In the genomic region with DNA sequence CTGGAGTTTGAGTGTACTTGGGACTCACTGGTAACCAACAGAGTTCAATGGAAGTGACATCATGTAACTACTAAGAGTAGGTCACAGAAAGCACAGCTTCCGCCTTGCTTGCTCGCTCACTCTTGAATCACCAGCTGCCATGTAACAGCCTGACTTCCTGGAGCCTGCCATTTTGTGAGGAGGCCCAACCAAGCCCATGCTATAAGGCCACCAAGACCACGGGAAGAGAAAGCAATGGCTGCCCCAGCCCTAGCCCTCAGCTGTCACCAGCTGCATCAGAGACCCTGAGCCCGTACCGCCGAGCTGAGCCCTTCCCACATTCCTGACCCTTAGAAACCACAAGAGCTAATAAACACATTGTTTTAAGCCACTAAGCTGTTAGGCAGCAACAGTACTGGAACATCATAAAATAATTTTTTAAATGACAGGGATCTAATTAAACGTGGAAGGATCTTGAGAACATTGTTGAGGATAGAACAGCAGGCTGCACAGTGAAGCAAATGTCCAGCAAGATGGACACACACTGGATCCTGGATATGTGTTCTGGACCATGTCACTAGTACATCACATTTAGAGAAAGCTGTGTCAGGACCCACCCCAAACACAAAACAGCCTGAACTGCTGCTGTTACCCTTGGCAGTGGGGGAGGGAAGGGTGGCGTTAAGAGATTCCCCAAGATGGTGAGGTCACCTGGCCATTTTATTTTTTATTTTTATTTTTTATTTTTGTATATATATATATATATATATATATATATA, we compare ENCODE assay signal across 22 cellular contexts. TPM values are rescaled to one million over a fixed set of nuclear protein-coding genes. Genes with fewer than 3 reads are reported as not detected.
DNase-seq lines count a peak whose midpoint lies in the region; ATAC-seq and TF ChIP-seq lines count a peak whose summit lies in the region.
"Had no signal": no experiment of that assay in that cellular context is flagged by ENCODE, and none has a peak within 500 bp of the region (broad histone marks: within the 10 kb centered on the region; RNA-seq: fewer than 3 reads in every experiment).

No MANE protein-coding gene starts in this region.

- no peaks in the 10 kb centered on the region for H3K79me2 ChIP-seq in PC-3 (ENCODE audit: low read length)

- H3K9me3 Mint-ChIP-seq in type B pancreatic cell, result no peaks in the 10 kb centered on the region
- H3K9me3 Mint-ChIP-seq in stimulated activated naive CD8-positive, alpha-beta T cell treated with anti-CD3 and anti-CD28 coated beads, Interleukin-15, amount 100 ng/mL, for 72 hours, result no peaks in the 10 kb centered on the region
- H3K9me3 Mint-ChIP-seq in activated T-helper 2 cell treated with anti-CD3 and anti-CD28 coated beads, Interferon-gamma antibody, Interleukin-2, Interleukin-4, amounts not matched to agents 10 μg/mL and 5 μg/mL and 100 μg/mL, durations not matched to agents 14 hours and 24 hours and 36 hours, result no peaks in the 10 kb centered on the region
- H3K9me3 Mint-ChIP-seq: activated T-cell treated with anti-CD3 and anti-CD28 coated beads, Interleukin-2, amount 50 U/mL, for 4 hours; CD8-positive, alpha-beta memory T cell; memory B cell had no signal

- H3K4me3 ChIP-seq in cardiac muscle cell (no peak overlapping the region), heart left ventricle (no peak overlapping the region), PC-3 (ENCODE audit: low read length) (no peak overlapping the region), fibroblast of mammary gland (ENCODE audit: control insufficient read depth, low read depth, low read length) (no peak overlapping the region), transverse colon (no peak overlapping the region)
- H3K4me3 ChIP-seq: heart right ventricle, stomach, uterus had no signal

- H3K36me3 ChIP-seq in cardiac muscle cell (no peaks in the 10 kb centered on the region), heart left ventricle (peaks cover 0 to 26% (median 9%) of the 10 kb centered on the region in 9 donors), PC-3 (ENCODE audit: low read depth, low read length) (peaks cover 23% of the 10 kb centered on the region), transverse colon (no peaks in the 10 kb centered on the region)
- H3K36me3 ChIP-seq: uterus had no signal

- TF ChIP-seq CTCF in cardiac muscle cell (IDR thresholded peaks at IDR 0.05; ENCODE audit: low read depth, low read length) (no peak), heart left ventricle (IDR thresholded peaks at IDR 0.05) (no peak), PC-3 (conservative IDR thresholded peaks at IDR 0.05; ENCODE audit: low read depth, low read length) (no peak), fibroblast of mammary gland (conservative IDR thresholded peaks at IDR 0.05; ENCODE audit: control insufficient read depth, insufficient read depth, low read depth, low read length) (no peak), type B pancreatic cell (conservative IDR thresholded peaks at IDR 0.05) (no peak), transverse colon (IDR thresholded peaks at IDR 0.05) (no peak)

- H3K36me3 Mint-ChIP-seq in type B pancreatic cell, result peaks cover 23% of the 10 kb centered on the region
- H3K36me3 Mint-ChIP-seq in activated T-helper 2 cell treated with anti-CD3 and anti-CD28 coated beads, Interferon-gamma antibody, Interleukin-2, Interleukin-4, amounts not matched to agents 10 μg/mL and 5 μg/mL and 100 μg/mL, durations not matched to agents 14 hours and 24 hours and 36 hours (ENCODE audit: low read depth), result peaks cover 28% of the 10 kb centered on the region

- no peak for TF ChIP-seq POLR2A in heart left ventricle (IDR thresholded peaks at IDR 0.05)
- TF ChIP-seq POLR2A in transverse colon (IDR thresholded peaks at IDR 0.05), result no peak

- in situ Hi-C loops in transverse colon (cut with MboI; ENCODE audit: low pct_ligation_motif_present in 1 of 4, low pct_unique_long_range_greater_than_20kb in 1 of 4, low sequenced_read_pairs in 3 of 4), result no loop called here

- H3K4me1 Mint-ChIP-seq in type B pancreatic cell (ENCODE audit: unreplicated experiment), result peaks cover 6% of the 10 kb centered on the region
- peaks cover 8% of the 10 kb centered on the region for H3K4me1 Mint-ChIP-seq in stimulated activated naive CD8-positive, alpha-beta T cell treated with anti-CD3 and anti-CD28 coated beads, Interleukin-15, amount 100 ng/mL, for 72 hours
- no peaks in the 10 kb centered on the region for H3K4me1 Mint-ChIP-seq in activated T-helper 2 cell treated with anti-CD3 and anti-CD28 coated beads, Interferon-gamma antibody, Interleukin-2, Interleukin-4, amounts not matched to agents 10 μg/mL and 5 μg/mL and 100 μg/mL, durations not matched to agents 14 hours and 24 hours and 36 hours (ENCODE audit: low read depth)

- H3K9me3 ChIP-seq in cardiac muscle cell (ENCODE audit: low read depth) (no peaks in the 10 kb centered on the region), heart left ventricle (no peaks in the 10 kb centered on the region), PC-3 (ENCODE audit: low read length) (no peaks in the 10 kb centered on the region), transverse colon (no peaks in the 10 kb centered on the region)
- H3K9me3 ChIP-seq: stomach, uterus had no signal

- H3K27me3 ChIP-seq in cardiac muscle cell (no peaks in the 10 kb centered on the region), heart left ventricle (no peaks in the 10 kb centered on the region), PC-3 (ENCODE audit: low read length) (no peaks in the 10 kb centered on the region), transverse colon (no peaks in the 10 kb centered on the region)
- H3K27me3 ChIP-seq: heart right ventricle, stomach, uterus had no signal

- no peak overlapping the region for H3K4me3 Mint-ChIP-seq in type B pancreatic cell
- no peak overlapping the region for H3K4me3 Mint-ChIP-seq in stimulated activated naive CD8-positive, alpha-beta T cell treated with anti-CD3 and anti-CD28 coated beads, Interleukin-15, amount 100 ng/mL, for 72 hours
- no peak overlapping the region for H3K4me3 Mint-ChIP-seq in activated T-helper 2 cell treated with anti-CD3 and anti-CD28 coated beads, Interferon-gamma antibody, Interleukin-2, Interleukin-4, amounts not matched to agents 10 μg/mL and 5 μg/mL and 100 μg/mL, durations not matched to agents 14 hours and 24 hours and 36 hours (ENCODE audit: low read depth)
- H3K4me3 Mint-ChIP-seq: activated T-cell treated with anti-CD3 and anti-CD28 coated beads, Interleukin-2, amount 50 U/mL, for 4 hours; CD8-positive, alpha-beta memory T cell; memory B cell; nephron had no signal

- ATAC-seq in heart left ventricle (no peak), PC-3 (peak; percentile 20; the same call in 1 of the 2 replicates)
- no peak for ATAC-seq in stimulated activated naive CD8-positive, alpha-beta T cell treated with anti-CD3 and anti-CD28 coated beads, Interleukin-15, amount 100 ng/mL, for 72 hours
- ATAC-seq: activated T-cell treated with anti-CD3 and anti-CD28 coated beads, Interleukin-2, amount 50 U/mL, for 4 hours; SK-N-SH treated with all-trans-retinoic acid at 6 μM for 48 hours had no signal

- POLR2A ChIA-PET in PC-3 (lab: Charles Lee; ENCODE audit: unreplicated experiment), result no interaction called here

- intact Hi-C loops in heart left ventricle (cut with DNase I) (no loop called here), PC-3 (cut with micrococcal nuclease) (no loop called here), transverse colon (cut with DNase I; ENCODE audit: low total_unique reads) (no loop called here)
- intact Hi-C loops in activated T-helper 2 cell treated with anti-CD3 and anti-CD28 coated beads, Interferon-gamma antibody, Interleukin-2, Interleukin-4, amounts not matched to agents 10 μg/mL and 5 μg/mL and 100 μg/mL, durations not matched to agents 14 hours and 24 hours and 36 hours (cut with micrococcal nuclease), result no loop called here

- no peak for TF ChIP-seq EP300 in transverse colon (IDR thresholded peaks at IDR 0.05; ENCODE audit: low read depth)

- CTCF ChIA-PET in PC-3 (lab: Charles Lee), result no interaction called here

- H3K9me2 ChIP-seq in PC-3 (replicated peaks; ENCODE audit: low read length), result no peaks in the 10 kb centered on the region

- no peak overlapping the region for H3K4me2 ChIP-seq in PC-3 (ENCODE audit: low read length)

- H3K27ac ChIP-seq in cardiac muscle cell (peak overlapping the region; percentile 9), heart left ventricle (no peak overlapping the region), PC-3 (ENCODE audit: low read length) (no peak overlapping the region), transverse colon (no peak overlapping the region)
- H3K27ac ChIP-seq: heart right ventricle, stomach, uterus had no signal

- H4K20me1 ChIP-seq in PC-3 (ENCODE audit: low read length), result no peaks in the 10 kb centered on the region

- H2AFZ ChIP-seq in PC-3 (ENCODE audit: low read length), result no peak overlapping the region

- WGBS in heart left ventricle, 4 donors, result 95 to 99% (median 96%) methylated on average over 8 of the region's 8 CpGs
- 80 to 88% methylated on average over 1 to 8 of the region's 8 CpGs for WGBS in transverse colon (ENCODE audit: low coverage in 1 of 2), 2 donors

- H3K9ac ChIP-seq in PC-3 (ENCODE audit: low read length), result no peak overlapping the region

- BruUV-seq in PC-3 (replicated peaks; lab: Mats Ljungman, UMichigan), result no TSS peak

- no peaks in the 10 kb centered on the region for H3K4me1 ChIP-seq in cardiac muscle cell (ENCODE audit: low read depth)
- H3K4me1 ChIP-seq in heart left ventricle, result peaks cover 0 to 4% (median 0%) of the 10 kb centered on the region in 12 donors
- no peaks in the 10 kb centered on the region for H3K4me1 ChIP-seq in PC-3 (ENCODE audit: insufficient read depth, low read length)
- H3K4me1 ChIP-seq in transverse colon, result no peaks in the 10 kb centered on the region
- H3K4me1 ChIP-seq: uterus had no signal

- H3F3A ChIP-seq in PC-3 (ENCODE audit: low read length, unreplicated experiment), result no peaks in the 10 kb centered on the region

- DNase-seq in cardiac muscle cell (ENCODE audit: low read depth in 1 of 2, low spot score in 1 of 2), result no peak
- DNase-seq in heart left ventricle, result no peak
- DNase-seq in PC-3, result no peak
- peak; percentile 53 for DNase-seq in fibroblast of mammary gland (ENCODE audit: low read depth)
- no peak for DNase-seq in type B pancreatic cell (ENCODE audit: extremely low spot score, unreplicated experiment)
- no peak for DNase-seq in stimulated activated naive CD8-positive, alpha-beta T cell treated with anti-CD3 and anti-CD28 coated beads, Interleukin-15, amount 100 ng/mL, for 72 hours
- no peak for DNase-seq in transverse colon
- no peak for DNase-seq in activated T-helper 2 cell treated with anti-CD3 and anti-CD28 coated beads, Interferon-gamma antibody, Interleukin-2, Interleukin-4, amounts not matched to agents 10 μg/mL and 5 μg/mL and 100 μg/mL, durations not matched to agents 14 hours and 24 hours and 36 hours (ENCODE audit: low spot score)
- DNase-seq: activated CD4-positive, alpha-beta T cell treated with anti-CD3 and anti-CD28 coated beads, Interleukin-2, amount 50 U/mL, for 4 hours; activated T-cell treated with anti-CD3 and anti-CD28 coated beads, Interleukin-2, amount 50 U/mL, for 4 hours; CD8-positive, alpha-beta memory T cell; dermis blood vessel endothelial cell; DMS79 treated with DMSO at 0.1 percent for 48 hours; heart right ventricle; NCI-H1417; NCI-H2171 treated with DMSO at 0.1 percent for 48 hours; NCI-H774; stomach; uterus had no signal

- H3K27me3 Mint-ChIP-seq in type B pancreatic cell, result no peaks in the 10 kb centered on the region
- H3K27me3 Mint-ChIP-seq in stimulated activated naive CD8-positive, alpha-beta T cell treated with anti-CD3 and anti-CD28 coated beads, Interleukin-15, amount 100 ng/mL, for 72 hours, result no peaks in the 10 kb centered on the region
- no peaks in the 10 kb centered on the region for H3K27me3 Mint-ChIP-seq in activated T-helper 2 cell treated with anti-CD3 and anti-CD28 coated beads, Interferon-gamma antibody, Interleukin-2, Interleukin-4, amounts not matched to agents 10 μg/mL and 5 μg/mL and 100 μg/mL, durations not matched to agents 14 hours and 24 hours and 36 hours (ENCODE audit: low read depth)
- H3K27me3 Mint-ChIP-seq: CD8-positive, alpha-beta memory T cell; memory B cell had no signal

- peak overlapping the region; percentile 26 for H3K27ac Mint-ChIP-seq in type B pancreatic cell
- peak overlapping the region in 1 of 2 donors; percentile 21 for H3K27ac Mint-ChIP-seq in stimulated activated naive CD8-positive, alpha-beta T cell treated with anti-CD3 and anti-CD28 coated beads, Interleukin-15, amount 100 ng/mL, for 72 hours
- no peak overlapping the region for H3K27ac Mint-ChIP-seq in activated T-helper 2 cell treated with anti-CD3 and anti-CD28 coated beads, Interferon-gamma antibody, Interleukin-2, Interleukin-4, amounts not matched to agents 10 μg/mL and 5 μg/mL and 100 μg/mL, durations not matched to agents 14 hours and 24 hours and 36 hours
- H3K27ac Mint-ChIP-seq: memory B cell, nephron had no signal

RNA-seq across cellular contexts. Expression of gene LDLR, which starts 21.7 kb away (rescaled TPM):
- total RNA-seq in cardiac muscle cell, result 98.6 and 120 TPM in 2 replicates
- 57.8 and 107 TPM in 2 replicates for polyA plus RNA-seq in cardiac muscle cell
- 10 to 100 TPM in 8 of 9 donors, 1 to 10 TPM in 1; 4.3 to 30.9 (median 19.0) TPM for total RNA-seq in heart left ventricle
- 10 to 100 TPM in 1 of 2 donors, 1 to 10 TPM in 1; 4.5 to 45.9 TPM for polyA plus RNA-seq in heart left ventricle
- 302 and 349 TPM in 2 replicates for total RNA-seq in PC-3 (2014; rRNA removed)
- 67.4 and 103 TPM in 2 replicates for total RNA-seq in type B pancreatic cell (ENCODE audit: low replicate concordance)
- total RNA-seq in transverse colon, result 100 to 1,000 TPM in 2 of 4 donors, 10 to 100 TPM in 2; 26.4 to 275 (median 109) TPM
- total RNA-seq in activated T-helper 2 cell treated with anti-CD3 and anti-CD28 coated beads, Interferon-gamma antibody, Interleukin-2, Interleukin-4, amounts not matched to agents 10 μg/mL and 5 μg/mL and 100 μg/mL, durations not matched to agents 14 hours and 24 hours and 36 hours, result 138 and 140 TPM in 2 replicates
